Comparison of ENCODE assay signal across 21 cellular contexts in the genomic region with DNA sequence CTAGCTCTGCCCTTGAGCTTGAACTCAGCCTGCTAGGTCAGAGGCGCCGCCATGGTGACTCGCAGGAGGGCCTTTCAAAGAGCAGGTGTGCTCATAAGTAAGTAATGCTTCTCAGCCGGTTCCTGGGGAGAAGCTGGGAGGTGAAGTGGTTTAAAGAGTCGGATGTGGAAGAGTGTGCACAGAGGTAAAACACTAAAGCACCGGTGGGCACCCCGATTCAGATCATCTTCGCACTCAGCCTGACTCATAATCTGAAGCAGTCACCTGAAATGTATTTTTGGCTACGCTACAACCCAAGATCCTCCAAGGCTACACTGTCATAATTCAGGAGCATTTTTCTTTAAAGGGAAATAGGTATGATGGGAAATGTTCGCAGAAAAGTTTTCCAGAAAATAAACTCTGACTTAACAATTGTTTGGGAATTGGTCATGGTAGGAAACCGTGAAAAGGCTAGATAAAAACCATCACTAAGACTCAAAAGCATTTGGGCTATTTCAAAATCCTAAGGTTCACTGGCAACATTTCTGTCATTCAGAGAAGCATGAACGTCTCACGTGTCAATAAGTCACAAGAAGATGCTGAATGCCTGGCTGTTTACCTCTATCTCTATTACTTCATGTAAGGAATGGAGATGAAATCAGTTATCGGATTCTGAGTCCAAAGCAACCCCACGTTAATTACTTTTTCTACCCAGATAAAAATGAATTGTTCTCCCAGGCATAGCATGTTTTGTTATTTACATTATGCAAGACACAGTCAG. TPM values are rescaled to one million over a fixed set of nuclear protein-coding genes. Genes with fewer than 3 reads are reported as not detected.
"Had no signal": no experiment of that assay in that cellular context is flagged by ENCODE, and none has a peak within 500 bp of the region (broad histone marks: within the 10 kb centered on the region; RNA-seq: fewer than 3 reads in every experiment).

No MANE protein-coding gene starts in this region.

- H3K9me3 Mint-ChIP-seq: dendritic cell treated with granulocyte-macrophage colony-stimulating factor and Interleukin-4, amounts not matched to agents 40 ng/mL and 50 ng/mL, for 4 days; neural progenitor cell had no signal

- H3K27ac Mint-ChIP-seq: dendritic cell treated with granulocyte-macrophage colony-stimulating factor and Interleukin-4, amounts not matched to agents 40 ng/mL and 50 ng/mL, for 4 days; effector memory CD8-positive, alpha-beta T cell; memory B cell; natural killer cell treated with Interleukin-12 subunit alpha and Interleukin-12 subunit beta and Interleukin-15 and Interleukin-18, amount 100 ng/mL, for 72 hours; neural progenitor cell had no signal

- H3K4me1 Mint-ChIP-seq: memory B cell had no signal

- H3K36me3 Mint-ChIP-seq: memory B cell; natural killer cell treated with Interleukin-12 subunit alpha and Interleukin-12 subunit beta and Interleukin-15 and Interleukin-18, amount 100 ng/mL, for 72 hours; neural progenitor cell had no signal

- H3K27me3 Mint-ChIP-seq: dendritic cell treated with granulocyte-macrophage colony-stimulating factor and Interleukin-4, amounts not matched to agents 40 ng/mL and 50 ng/mL, for 4 days; effector memory CD8-positive, alpha-beta T cell; memory B cell; natural killer cell treated with Interleukin-12 subunit alpha and Interleukin-12 subunit beta and Interleukin-15 and Interleukin-18, amount 100 ng/mL, for 72 hours had no signal

- H3K4me3 Mint-ChIP-seq: dendritic cell treated with granulocyte-macrophage colony-stimulating factor and Interleukin-4, amounts not matched to agents 40 ng/mL and 50 ng/mL, for 4 days; effector memory CD8-positive, alpha-beta T cell; memory B cell; natural killer cell treated with Interleukin-12 subunit alpha and Interleukin-12 subunit beta and Interleukin-15 and Interleukin-18, amount 100 ng/mL, for 72 hours; neural progenitor cell had no signal

- DNase-seq: effector memory CD8-positive, alpha-beta T cell; gastrocnemius medialis; heart right ventricle; hypothalamus; left lung; lower lobe of right lung; midbrain; ovary; sigmoid colon; stimulated activated CD4-positive, alpha-beta T cell treated with anti-CD3 and anti-CD28 coated beads, Interleukin-2, amount 100 ng/mL, for 24 hours; stimulated activated CD4-positive, alpha-beta T cell treated with anti-CD3 and anti-CD28 coated beads, Interleukin-4, amount 100 ng/mL, for 4 hours; stimulated activated naive CD4-positive, alpha-beta T cell; stomach; substantia nigra; transverse colon had no signal

RNA-seq across cellular contexts. Expression of a gene that starts 17.8 kb away (rescaled TPM):
- total RNA-seq: fibroblast of villous mesenchyme, right atrium auricular region had no signal
